ENCODE assay signal across 10 cellular contexts in genomic region chr7:99579281-99579955, GRCh38. TPM values are rescaled to one million over a fixed set of nuclear protein-coding genes. Genes with fewer than 3 reads are reported as not detected.
DNase-seq lines count a peak whose midpoint lies in the region; ATAC-seq and TF ChIP-seq lines count a peak whose summit lies in the region.
"Had no signal": no experiment of that assay in that cellular context is flagged by ENCODE, and none has a peak within 500 bp of the region (broad histone marks: within the 10 kb centered on the region; RNA-seq: fewer than 3 reads in every experiment).

No MANE protein-coding gene starts in this region.

- DNase-seq in A673 (ENCODE audit: low spot score): no peak
- no peak for DNase-seq in HFF-Myc (ENCODE audit: extremely low read depth, low read depth)
- no peak for DNase-seq in natural killer cell
- no peak for DNase-seq in NCI-H1930 (lab: John Stamatoyannopoulos, UW)
- DNase-seq in NCI-H446 treated with DMSO at 0.1 percent for 48 hours (lab: John Stamatoyannopoulos, UW): no peak

- ATAC-seq in natural killer cell (no peak), HG02798 (IDR thresholded peaks at IDR 0.05; ENCODE audit: poor library complexity, unreplicated experiment) (no peak), HG02852 (IDR thresholded peaks at IDR 0.05; ENCODE audit: unreplicated experiment) (no peak)

- H3K9me3 Mint-ChIP-seq in dendritic cell treated with granulocyte-macrophage colony-stimulating factor and Interleukin-4, amounts not matched to agents 40 ng/mL and 50 ng/mL, for 4 days: no peaks in the 10 kb centered on the region
- H3K9me3 Mint-ChIP-seq in natural killer cell: no peaks in the 10 kb centered on the region

- no peak overlapping the region for H3K27ac ChIP-seq in A673 (ENCODE audit: low read depth, low read length, poor library complexity, severe bottlenecking)
- H3K27ac ChIP-seq: SJSA1 had no signal

- no peaks in the 10 kb centered on the region for H3K36me3 ChIP-seq in A673 (ENCODE audit: insufficient read depth, low read length, poor library complexity, severe bottlenecking)

- H3K9me3 ChIP-seq in A673 (ENCODE audit: low read depth, low read length, poor library complexity, severe bottlenecking): no peaks in the 10 kb centered on the region
- H3K9me3 ChIP-seq: SJSA1 had no signal

- no peak overlapping the region for H3K27ac Mint-ChIP-seq in dendritic cell treated with granulocyte-macrophage colony-stimulating factor and Interleukin-4, amounts not matched to agents 40 ng/mL and 50 ng/mL, for 4 days
- peak overlapping the region in 1 of 2 donors; percentile 77 for H3K27ac Mint-ChIP-seq in natural killer cell

- POLR2A ChIA-PET in A673 (lab: Charles Lee; ENCODE audit: low non-redundant PET): interaction anchor here (0.7 kb wide), 1 partner anchor 20 kb away, joined by 3 read pairs; no protein-coding TSS in a partner anchor

- H3K27me3 ChIP-seq in A673 (replicated peaks; ENCODE audit: insufficient read depth, low read depth, low read length, poor library complexity): no peaks in the 10 kb centered on the region
- H3K27me3 ChIP-seq: SJSA1 had no signal

- intact Hi-C loops in A673 (cut with micrococcal nuclease; ENCODE audit: unreplicated experiment): no loop called here
- intact Hi-C loops in dendritic cell treated with granulocyte-macrophage colony-stimulating factor and Interleukin-4, amounts not matched to agents 40 ng/mL and 50 ng/mL, for 4 days (cut with micrococcal nuclease): no loop called here
- intact Hi-C loops in natural killer cell (cut with micrococcal nuclease): no loop called here

- CTCF ChIA-PET in A673 (lab: Charles Lee): no interaction called here

- BruUV-seq in A673 (replicated peaks; lab: Mats Ljungman, UMichigan): no TSS peak

- H3K4me1 ChIP-seq in A673 (ENCODE audit: insufficient read depth, low read length, poor library complexity, severe bottlenecking): no peaks in the 10 kb centered on the region

- H3K36me3 Mint-ChIP-seq in dendritic cell treated with granulocyte-macrophage colony-stimulating factor and Interleukin-4, amounts not matched to agents 40 ng/mL and 50 ng/mL, for 4 days (ENCODE audit: low read depth): no peaks in the 10 kb centered on the region
- no peaks in the 10 kb centered on the region for H3K36me3 Mint-ChIP-seq in natural killer cell

- H3K27me3 Mint-ChIP-seq in dendritic cell treated with granulocyte-macrophage colony-stimulating factor and Interleukin-4, amounts not matched to agents 40 ng/mL and 50 ng/mL, for 4 days: peaks cover 31% of the 10 kb centered on the region
- H3K27me3 Mint-ChIP-seq in natural killer cell (ENCODE audit: low read depth in 2 of 2): no peaks in the 10 kb centered on the region

- peak overlapping the region; percentile 69 for H3K4me3 Mint-ChIP-seq in dendritic cell treated with granulocyte-macrophage colony-stimulating factor and Interleukin-4, amounts not matched to agents 40 ng/mL and 50 ng/mL, for 4 days
- peak overlapping the region; percentile 92 for H3K4me3 Mint-ChIP-seq in natural killer cell

- no peak for TF ChIP-seq CTCF in A673 (conservative IDR thresholded peaks at IDR 0.05; ENCODE audit: low read depth, low read length)
- TF ChIP-seq CTCF in HFF-Myc (IDR thresholded peaks at IDR 0.05; ENCODE audit: low read depth, low read length, missing control alignments): no peak
- TF ChIP-seq CTCF in natural killer cell (IDR thresholded peaks at IDR 0.05): no peak

- peaks cover 16% of the 10 kb centered on the region for H3K4me1 Mint-ChIP-seq in dendritic cell treated with granulocyte-macrophage colony-stimulating factor and Interleukin-4, amounts not matched to agents 40 ng/mL and 50 ng/mL, for 4 days (ENCODE audit: low read depth)
- peaks cover 0 to 20% of the 10 kb centered on the region in 2 donors for H3K4me1 Mint-ChIP-seq in natural killer cell

- H3K4me3 ChIP-seq in A673 (ENCODE audit: low read depth, low read length, poor library complexity, severe bottlenecking) (peak overlapping the region; percentile 49), HFF-Myc (replicated peaks; ENCODE audit: low read depth, low read length) (peak overlapping the region; percentile 44)

RNA-seq across cellular contexts. Expression of gene TMEM225B, which starts 18.6 kb away (rescaled TPM):
- total RNA-seq in A673 (2021) (0.81 and 1.3 TPM in 2 replicates), natural killer cell (1 to 10 TPM; 1.4 to 2.5 (median 2.0) TPM)
- total RNA-seq: glomerular endothelial cell had no signal

RNA-seq across cellular contexts. Expression of gene ZNF655, which starts 21.0 kb away (rescaled TPM):
- total RNA-seq in A673 (2021): 59.3 and 60.6 TPM in 2 replicates
- 100 to 1,000 TPM; 171 to 214 (median 196) TPM for total RNA-seq in natural killer cell

RNA-seq across cellular contexts. Expression of gene FAM200A, which starts 27.5 kb away (rescaled TPM):
- total RNA-seq in A673 (2021): 6.1 and 8.4 TPM in 2 replicates
- total RNA-seq in natural killer cell: 1 to 10 TPM; 2.3 to 3.1 (median 2.6) TPM

RNA-seq across cellular contexts. Expression of gene ZSCAN25, which starts 37.3 kb away (rescaled TPM):
- total RNA-seq in A673 (2021): 19.8 and 20.6 TPM in 2 replicates
- total RNA-seq in natural killer cell: 10 to 100 TPM; 24.4 to 37.4 (median 27.8) TPM
